Comparison of ENCODE assay signal across 8 cellular contexts in the genomic region with DNA sequence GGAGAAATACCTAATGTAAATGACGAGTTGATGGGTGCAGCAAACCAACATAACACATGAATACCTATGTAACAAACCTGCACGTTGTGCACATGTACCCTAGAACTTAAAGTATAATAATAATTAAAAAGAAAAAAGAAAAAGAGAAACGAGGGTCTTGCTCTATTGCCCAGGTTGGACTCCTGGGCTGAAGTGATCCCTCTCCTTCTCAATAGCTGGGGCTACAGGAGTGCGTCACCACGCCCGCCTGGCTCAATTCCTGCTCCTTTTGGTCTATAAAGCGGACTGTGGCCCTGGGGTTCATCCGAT. TPM values are rescaled to one million over a fixed set of nuclear protein-coding genes. Genes with fewer than 3 reads are reported as not detected.
DNase-seq lines count a peak whose midpoint lies in the region; ATAC-seq and TF ChIP-seq lines count a peak whose summit lies in the region.

No MANE protein-coding gene starts in this region.

- H3K27ac ChIP-seq in duodenal mucosa (ENCODE audit: low read depth, low read length): peak overlapping the region; percentile 98
- peak overlapping the region; percentile 98 for H3K27ac ChIP-seq in muscle layer of duodenum (ENCODE audit: low read length)

- DNase-seq in AG09309 (ENCODE audit: low read depth) (no peak), MG63 (peak; percentile 79), DMS153 (lab: John Stamatoyannopoulos, UW) (no peak), globus pallidus (ENCODE audit: low spot score) (no peak)
- no peak for DNase-seq in central memory CD4-positive, alpha-beta T cell

- H3K9ac ChIP-seq in duodenal mucosa (ENCODE audit: low read depth in 1 of 2, low read length in 2 of 2): peak overlapping the region; percentile 92 to 95

- H3K4me3 ChIP-seq in AG09309 (ENCODE audit: control insufficient read depth, low read depth, low read length): peak overlapping the region; percentile 55
- peak overlapping the region; percentile 80 for H3K4me3 ChIP-seq in MG63
- H3K4me3 ChIP-seq in duodenal mucosa (ENCODE audit: low read depth in 1 of 2, low read length in 2 of 2): peak overlapping the region; percentile 88 to 94
- H3K4me3 ChIP-seq in muscle layer of duodenum (ENCODE audit: low read depth in 1 of 2, low read length in 2 of 2): peak overlapping the region; percentile 70 to 81

- peaks cover 9 to 11% of the 10 kb centered on the region in 2 donors for H3K4me1 ChIP-seq in duodenal mucosa (ENCODE audit: control insufficient read depth in 1 of 2, insufficient read depth in 2 of 2, low read length in 2 of 2)
- H3K4me1 ChIP-seq in muscle layer of duodenum (ENCODE audit: control insufficient read depth in 1 of 2, insufficient read depth in 2 of 2, low read length in 2 of 2): peaks cover 3 to 9% of the 10 kb centered on the region in 2 donors

- H3K36me3 ChIP-seq in MG63 (peaks cover 19% of the 10 kb centered on the region), duodenal mucosa (ENCODE audit: control insufficient read depth in 1 of 2, insufficient read depth in 2 of 2, low read length in 2 of 2) (peaks cover 3 to 12% of the 10 kb centered on the region in 2 donors), muscle layer of duodenum (ENCODE audit: control insufficient read depth in 1 of 2, insufficient read depth in 2 of 2, low read length in 2 of 2) (peaks cover 12 to 20% of the 10 kb centered on the region in 2 donors)

- no peaks in the 10 kb centered on the region for H3K9me3 ChIP-seq in MG63
- no peaks in the 10 kb centered on the region for H3K9me3 ChIP-seq in duodenal mucosa (ENCODE audit: control insufficient read depth in 1 of 2, low read length in 2 of 2)
- H3K9me3 ChIP-seq in muscle layer of duodenum (ENCODE audit: control insufficient read depth in 1 of 2, low read length in 2 of 2): no peaks in the 10 kb centered on the region

- no peaks in the 10 kb centered on the region for H3K27me3 ChIP-seq in MG63
- H3K27me3 ChIP-seq in duodenal mucosa (ENCODE audit: control insufficient read depth in 1 of 2, insufficient read depth in 2 of 2, low read length in 2 of 2): no peaks in the 10 kb centered on the region
- H3K27me3 ChIP-seq in muscle layer of duodenum (ENCODE audit: low read depth, low read length): no peaks in the 10 kb centered on the region

- no peak for ATAC-seq in HG03342 (IDR thresholded peaks at IDR 0.05; ENCODE audit: unreplicated experiment)

- no peak for TF ChIP-seq CTCF in AG09309 (IDR thresholded peaks at IDR 0.05; ENCODE audit: control insufficient read depth, insufficient read depth, low read depth, low read length, missing control alignments)

RNA-seq across cellular contexts. Expression of a gene that starts 0.5 kb away (rescaled TPM):
- 64.0 and 98.2 TPM in 2 replicates for total RNA-seq in MG63 (2014; rRNA removed; shearing (Covaris generic); ENCODE audit: low replicate concordance)

RNA-seq across cellular contexts. Expression of a gene that starts 35.0 kb away (rescaled TPM):
- not detected in 2 replicates for total RNA-seq in MG63 (2014; rRNA removed; shearing (Covaris generic); ENCODE audit: low replicate concordance)

RNA-seq across cellular contexts. Expression of a gene that starts 50.4 kb away (rescaled TPM):
- total RNA-seq in MG63 (2014; rRNA removed; shearing (Covaris generic); ENCODE audit: low replicate concordance): 0.54 and 1.1 TPM in 2 replicates

RNA-seq across cellular contexts. Expression of a gene that starts 58.5 kb away (rescaled TPM):
- total RNA-seq in MG63 (2014; rRNA removed; shearing (Covaris generic); ENCODE audit: low replicate concordance): not detected in 2 replicates
